ENCODE assay signal across 1 cellular context in genomic region chr5:93186031-93186682, GRCh38.
A peak's percentile ranks its signal among the peaks of the same experiment; 100 is the strongest.
TF ChIP-seq lines count a peak whose summit lies in the region.

No MANE protein-coding gene starts in this region.

TF ChIP-seq in IMR-90, 13 proteins besides CTCF, POLR2A, EP300 and RAD21:
- TF ChIP-seq RCOR1 (IDR thresholded peaks at IDR 0.05; ENCODE audit: insufficient replicate concordance, low read length): no peak
- TF ChIP-seq BHLHE40 (IDR thresholded peaks at IDR 0.05; ENCODE audit: low read depth, low read length): 0 out of 2 replicates have a peak, but pooled peaks have one; percentile 2
- 0 out of 2 replicates have a peak, but pooled peaks have one; percentile 5 for TF ChIP-seq MAFK (IDR thresholded peaks at IDR 0.05; ENCODE audit: low read depth, low read length)
